Comparison of ENCODE assay signal across 8 cellular contexts in genomic region chr6:137415127-137415833, GRCh38.
A peak's percentile ranks its signal among the peaks of the same experiment; 100 is the strongest.
DNase-seq lines count a peak whose midpoint lies in the region; ATAC-seq and TF ChIP-seq lines count a peak whose summit lies in the region.

No MANE protein-coding gene starts in this region.

- H3K9me2 ChIP-seq in Karpas-422 (replicated peaks; ENCODE audit: insufficient read depth, low read length): no peaks in the 10 kb centered on the region

- CTCF ChIA-PET in CD8-positive, alpha-beta memory T cell (lab: Charles Lee): interaction anchor here (0.6 to 8.0 kb wide), 38 partner anchors 9 to 338 kb away, joined by 3 to 118 read pairs (median 4); no protein-coding TSS in a partner anchor

- H3K4me1 ChIP-seq in CD8-positive, alpha-beta memory T cell (ENCODE audit: insufficient read depth, low read length): peaks cover 10% of the 10 kb centered on the region
- peaks cover 41% of the 10 kb centered on the region for H3K4me1 ChIP-seq in Karpas-422 (ENCODE audit: low read length)
- peaks cover 0 to 3% (median 0%) of the 10 kb centered on the region in 4 donors for H3K4me1 ChIP-seq in right lobe of liver

- H3K79me2 ChIP-seq in Karpas-422 (ENCODE audit: low read length): no peaks in the 10 kb centered on the region

- WGBS in right lobe of liver (ENCODE audit: insufficient coverage, low coverage, low lambda C conversion rate, missing lambda C conversion rate): 3% methylated on average over 24 of the region's 25 CpGs

- peak overlapping the region; percentile 68 for H3K9ac ChIP-seq in Karpas-422 (ENCODE audit: low read length)

- peak; percentile 91 for ATAC-seq in GM21515 (IDR thresholded peaks at IDR 0.05; ENCODE audit: unreplicated experiment)
- peak; percentile 90 to 96 (median 94) for ATAC-seq in right lobe of liver
- ATAC-seq in HG03097 (IDR thresholded peaks at IDR 0.05; ENCODE audit: low FRiP score, unreplicated experiment): no peak

- H3K36me3 ChIP-seq in CD8-positive, alpha-beta memory T cell (ENCODE audit: insufficient read depth, low read length): no peaks in the 10 kb centered on the region
- no peaks in the 10 kb centered on the region for H3K36me3 ChIP-seq in Karpas-422 (ENCODE audit: insufficient read depth, low read length)
- no peaks in the 10 kb centered on the region for H3K36me3 ChIP-seq in right lobe of liver

- no peak for TF ChIP-seq POLR2A in right lobe of liver (IDR thresholded peaks at IDR 0.05)

- H3K4me2 ChIP-seq in Karpas-422 (ENCODE audit: low read depth, low read length, poor library complexity, severe bottlenecking): peak overlapping the region; percentile 78

- no peaks in the 10 kb centered on the region for H3K9me3 Mint-ChIP-seq in CD8-positive, alpha-beta memory T cell

- peak overlapping the region; percentile 18 for H3K27ac ChIP-seq in CD8-positive, alpha-beta memory T cell (ENCODE audit: low read depth, low read length)
- H3K27ac ChIP-seq in Karpas-422 (ENCODE audit: low read length): peak overlapping the region; percentile 82
- peak overlapping the region in 2 of 3 donors; percentile 58 to 79 for H3K27ac ChIP-seq in right lobe of liver

- H3K36me3 Mint-ChIP-seq in CD8-positive, alpha-beta memory T cell: peaks cover 0 to 2% (median 1%) of the 10 kb centered on the region in 3 donors

- H3K27ac Mint-ChIP-seq in CD8-positive, alpha-beta memory T cell: peak overlapping the region; percentile 56 to 98 (median 92)

- no peaks in the 10 kb centered on the region for H3K9me3 ChIP-seq in CD8-positive, alpha-beta memory T cell (ENCODE audit: low read length)
- H3K9me3 ChIP-seq in Karpas-422 (ENCODE audit: low read length) (no peaks in the 10 kb centered on the region), right lobe of liver (no peaks in the 10 kb centered on the region)

- no peaks in the 10 kb centered on the region for H4K20me1 ChIP-seq in Karpas-422 (ENCODE audit: insufficient read depth, low read depth, low read length)

- intact Hi-C loops in right lobe of liver (cut with DNase I): loop anchor here in 1 of 2 donors (10.0 kb wide), 1 partner anchor 140 kb away; no protein-coding TSS in a partner anchor

- peak overlapping the region; percentile 92 for H2AFZ ChIP-seq in Karpas-422 (ENCODE audit: low read length)

- H3K4me1 Mint-ChIP-seq in CD8-positive, alpha-beta memory T cell: peaks cover 17 to 21% (median 20%) of the 10 kb centered on the region in 3 donors

- peaks cover 0 to 3% of the 10 kb centered on the region in 2 donors for H3K27me3 Mint-ChIP-seq in CD8-positive, alpha-beta memory T cell

- H3K4me3 ChIP-seq in CD8-positive, alpha-beta memory T cell (ENCODE audit: low read length): peak overlapping the region; percentile 52
- peak overlapping the region; percentile 68 for H3K4me3 ChIP-seq in Karpas-422 (ENCODE audit: low read length)
- peak overlapping the region; percentile 28 to 54 (median 34) for H3K4me3 ChIP-seq in right lobe of liver

- no peaks in the 10 kb centered on the region for H3K27me3 ChIP-seq in CD8-positive, alpha-beta memory T cell (ENCODE audit: insufficient read depth, low read length, poor library complexity, severe bottlenecking)
- H3K27me3 ChIP-seq in Karpas-422 (ENCODE audit: low read length): no peaks in the 10 kb centered on the region
- H3K27me3 ChIP-seq in right lobe of liver: no peaks in the 10 kb centered on the region

- peak; percentile 38 to 76 (median 59) for DNase-seq in CD8-positive, alpha-beta memory T cell
- DNase-seq in Karpas-422: peak; percentile 94
- DNase-seq in activated CD4-positive, alpha-beta T cell treated with anti-CD3 and anti-CD28 coated beads, Interleukin-2, amount 50 U/mL, for 1 hour: peak; percentile 56
- peak; percentile 69 for DNase-seq in dermis blood vessel endothelial cell
- DNase-seq in right lobe of liver: peak; percentile 48 to 76 (median 60)
- DNase-seq in stimulated activated CD4-positive, alpha-beta T cell treated with anti-CD3 and anti-CD28 coated beads, TNF-alpha, amount 100 ng/mL, for 1 hour (ENCODE audit: low read depth in 3 of 3, low spot score in 1 of 3): peak; percentile 16 to 24 (median 21)

- peak overlapping the region; percentile 84 to 93 (median 87) for H3K4me3 Mint-ChIP-seq in CD8-positive, alpha-beta memory T cell

- POLR2A ChIA-PET in CD8-positive, alpha-beta memory T cell (lab: Charles Lee): interaction anchor here (0.5 to 1.4 kb wide), 7 partner anchors 8 to 153 kb away, joined by 3 to 6 read pairs (median 3); no protein-coding TSS in a partner anchor

- TF ChIP-seq CTCF in right lobe of liver (IDR thresholded peaks at IDR 0.05): peak; percentile 68 to 83 (median 77)

Comparison
In these comparisons a context has a peak if more than half of its experiments do, and no peak if none do; other contexts are left out.
1. DNase-seq: peak in every context shown above with its lines; median percentile 94 in Karpas-422; 69 in dermis blood vessel endothelial cell; 60 in right lobe of liver; 59 in CD8-positive, alpha-beta memory T cell; 56 in activated CD4-positive, alpha-beta T cell treated with anti-CD3 and anti-CD28 coated beads, Interleukin-2, amount 50 U/mL, for 1 hour; 21 in stimulated activated CD4-positive, alpha-beta T cell treated with anti-CD3 and anti-CD28 coated beads, TNF-alpha, amount 100 ng/mL, for 1 hour.
2. H3K27ac ChIP-seq: peak in every context shown above with its lines; median percentile 82 in Karpas-422; 68 in right lobe of liver; 18 in CD8-positive, alpha-beta memory T cell.